Comparison of ENCODE assay signal across 18 cellular contexts in the genomic region with DNA sequence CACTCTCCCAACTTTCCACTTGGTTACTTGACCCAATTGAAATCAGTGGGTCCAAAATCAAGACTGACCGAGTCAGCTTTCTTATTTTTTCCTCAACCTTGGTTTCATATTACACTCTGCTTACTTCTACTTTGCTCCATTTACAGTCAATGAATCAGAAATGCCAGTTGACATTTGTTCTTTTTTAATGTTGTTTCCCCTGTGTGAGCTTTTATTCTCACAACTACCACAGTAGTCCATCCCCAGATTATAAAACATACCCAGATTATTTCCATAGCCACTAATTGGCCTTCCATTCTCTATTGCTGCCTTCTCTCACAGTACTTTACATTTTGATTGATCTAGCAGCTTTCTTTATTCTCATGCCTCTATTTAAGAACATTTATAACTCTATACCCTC.
"Had no signal": no experiment of that assay in that cellular context is flagged by ENCODE, and none has a peak within 500 bp of the region (broad histone marks: within the 10 kb centered on the region; RNA-seq: fewer than 3 reads in every experiment).

No MANE protein-coding gene starts in this region.

- H3K4me1 Mint-ChIP-seq: activated CD4-positive, alpha-beta memory T cell treated with anti-CD3 and anti-CD28 coated beads, Interleukin-2, amount 10 ng/mL, durations not matched to agents 7 days and 5 days; activated CD8-positive, alpha-beta memory T cell treated with anti-CD3 and anti-CD28 coated beads, Interleukin-2, amount 10 ng/mL, durations not matched to agents 7 days and 5 days; stimulated activated naive B cell treated with anti-CD40 and anti-IgM and Interleukin-4, amounts not matched to agents 10 μg/mL and 1 μg/mL and 100 μg/mL, for 72 hours had no signal

- H3K9me3 Mint-ChIP-seq: activated CD4-positive, alpha-beta memory T cell treated with anti-CD3 and anti-CD28 coated beads, Interleukin-2, amount 10 ng/mL, durations not matched to agents 7 days and 5 days; endodermal cell; stimulated activated naive B cell treated with anti-CD40 and anti-IgM and Interleukin-4, amounts not matched to agents 10 μg/mL and 1 μg/mL and 100 μg/mL, for 72 hours had no signal

- DNase-seq: activated CD4-positive, alpha-beta memory T cell treated with anti-CD3 and anti-CD28 coated beads, Interleukin-2, amount 10 ng/mL, durations not matched to agents 7 days and 5 days; activated CD4-positive, alpha-beta T cell treated with anti-CD3 and anti-CD28 coated beads for 48 hours; activated CD4-positive, CD25-positive, alpha-beta regulatory T cell; activated CD8-positive, alpha-beta memory T cell treated with anti-CD3 and anti-CD28 coated beads, Interleukin-2, amount 10 ng/mL, durations not matched to agents 7 days and 5 days; amniotic stem cell; body of pancreas; caudate nucleus; dorsolateral prefrontal cortex; endodermal cell; left ventricle myocardium inferior; mammary epithelial cell; pancreas; stimulated activated CD4-positive, alpha-beta T cell treated with anti-CD3 and anti-CD28 coated beads, Interleukin-4, amount 100 ng/mL, for 4 hours; stimulated activated naive B cell treated with anti-CD40 and anti-IgM and Interleukin-4, amounts not matched to agents 10 μg/mL and 1 μg/mL and 100 μg/mL, for 72 hours; upper lobe of right lung had no signal

- H3K27me3 ChIP-seq: dorsolateral prefrontal cortex, pancreas, upper lobe of right lung had no signal

- H3K27me3 Mint-ChIP-seq: activated CD4-positive, alpha-beta memory T cell treated with anti-CD3 and anti-CD28 coated beads, Interleukin-2, amount 10 ng/mL, durations not matched to agents 7 days and 5 days; activated CD8-positive, alpha-beta memory T cell treated with anti-CD3 and anti-CD28 coated beads, Interleukin-2, amount 10 ng/mL, durations not matched to agents 7 days and 5 days; activated naive CD8-positive, alpha-beta T cell; stimulated activated naive B cell treated with anti-CD40 and anti-IgM and Interleukin-4, amounts not matched to agents 10 μg/mL and 1 μg/mL and 100 μg/mL, for 72 hours had no signal

- ATAC-seq: activated CD8-positive, alpha-beta memory T cell treated with anti-CD3 and anti-CD28 coated beads, Interleukin-2, amount 10 ng/mL, durations not matched to agents 7 days and 5 days; body of pancreas; pancreas; sciatic nerve; stimulated activated naive B cell treated with anti-CD40 and anti-IgM and Interleukin-4, amounts not matched to agents 10 μg/mL and 1 μg/mL and 100 μg/mL, for 72 hours; upper lobe of right lung had no signal

- H3K9me3 ChIP-seq: body of pancreas, left ventricle myocardium inferior, pancreas, thoracic aorta, upper lobe of right lung had no signal

- H3K4me1 ChIP-seq: body of pancreas, left ventricle myocardium inferior, pancreas, upper lobe of right lung had no signal

- H3K4me3 ChIP-seq: body of pancreas, dorsolateral prefrontal cortex, left ventricle myocardium inferior, pancreas, thoracic aorta, upper lobe of right lung had no signal

- H3K4me3 Mint-ChIP-seq: activated CD4-positive, alpha-beta memory T cell treated with anti-CD3 and anti-CD28 coated beads, Interleukin-2, amount 10 ng/mL, durations not matched to agents 7 days and 5 days; activated CD8-positive, alpha-beta memory T cell treated with anti-CD3 and anti-CD28 coated beads, Interleukin-2, amount 10 ng/mL, durations not matched to agents 7 days and 5 days; activated naive CD8-positive, alpha-beta T cell; endodermal cell; stimulated activated naive B cell treated with anti-CD40 and anti-IgM and Interleukin-4, amounts not matched to agents 10 μg/mL and 1 μg/mL and 100 μg/mL, for 72 hours had no signal

- H3K36me3 ChIP-seq: pancreas, thoracic aorta had no signal

- H3K27ac Mint-ChIP-seq: activated CD4-positive, alpha-beta memory T cell treated with anti-CD3 and anti-CD28 coated beads, Interleukin-2, amount 10 ng/mL, durations not matched to agents 7 days and 5 days; activated CD8-positive, alpha-beta memory T cell treated with anti-CD3 and anti-CD28 coated beads, Interleukin-2, amount 10 ng/mL, durations not matched to agents 7 days and 5 days; activated naive CD8-positive, alpha-beta T cell; endodermal cell; stimulated activated naive B cell treated with anti-CD40 and anti-IgM and Interleukin-4, amounts not matched to agents 10 μg/mL and 1 μg/mL and 100 μg/mL, for 72 hours had no signal
